8 cellular contexts compared by ENCODE assay signal in the genomic region with DNA sequence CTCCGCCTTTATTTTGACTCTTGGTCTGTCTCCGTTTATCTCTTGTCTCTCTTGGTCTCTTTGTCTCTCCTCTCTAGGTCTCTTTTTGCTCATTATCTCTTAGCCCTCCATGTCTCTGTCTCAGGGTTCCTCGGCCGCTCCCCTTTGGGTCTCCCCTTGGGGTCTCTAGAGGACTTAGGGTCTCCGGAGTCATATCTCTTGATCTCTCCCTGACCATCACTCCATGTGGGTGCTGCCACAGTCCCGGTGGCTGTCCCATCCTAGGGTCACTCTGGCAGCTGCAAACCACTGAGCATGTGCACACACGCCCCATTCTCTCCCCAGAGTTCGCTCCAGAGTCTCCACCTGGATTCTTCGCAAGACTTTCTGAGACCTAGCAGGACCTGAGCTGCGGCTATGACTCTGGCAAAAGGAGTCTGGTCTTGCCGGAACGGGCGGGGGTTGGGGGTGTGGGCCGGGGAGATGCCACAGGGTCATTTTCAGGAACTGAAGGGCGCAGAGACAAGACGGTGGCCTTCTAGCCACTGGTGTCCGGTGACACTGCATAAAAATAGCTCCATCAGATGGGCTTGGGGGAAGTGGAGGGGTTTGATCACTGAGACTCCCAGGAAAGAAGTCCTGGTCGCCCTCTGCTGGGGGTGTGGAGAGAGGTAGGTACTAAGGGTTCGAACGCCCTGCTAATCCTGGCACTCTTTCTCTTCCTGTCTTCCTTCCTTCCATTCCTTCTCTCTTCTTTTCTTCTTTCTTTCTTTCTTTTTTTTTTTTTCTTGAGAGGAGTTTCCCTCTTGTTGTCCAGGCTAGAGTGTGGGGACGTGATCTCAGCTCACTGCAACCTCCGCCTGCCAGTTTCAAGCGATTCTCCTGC. TPM values are rescaled to one million over a fixed set of nuclear protein-coding genes. Genes with fewer than 3 reads are reported as not detected.
DNase-seq lines count a peak whose midpoint lies in the region; ATAC-seq and TF ChIP-seq lines count a peak whose summit lies in the region.

No MANE protein-coding gene starts in this region.

- peak overlapping the region; percentile 69 for H3K4me3 Mint-ChIP-seq in GM23338

- ATAC-seq in GM23338 (peak; percentile 52), RWPE2 (ENCODE audit: low read depth) (peak; percentile 48), GM21576 (IDR thresholded peaks at IDR 0.05; ENCODE audit: unreplicated experiment) (no peak), HG02610 (IDR thresholded peaks at IDR 0.05; ENCODE audit: unreplicated experiment) (no peak), HG03108 (IDR thresholded peaks at IDR 0.05; ENCODE audit: unreplicated experiment) (no peak)

- TF ChIP-seq CTCF in AG09309 (IDR thresholded peaks at IDR 0.05; ENCODE audit: control insufficient read depth, insufficient read depth, low read depth, low read length, missing control alignments) (peak; percentile 31), GM23338 (conservative IDR thresholded peaks at IDR 0.05; ENCODE audit: low read depth in 2 of 2) (peak; percentile 37 to 73), RWPE2 (IDR thresholded peaks at IDR 0.05; ENCODE audit: poor library complexity, severe bottlenecking) (no peak), cardiac muscle cell (IDR thresholded peaks at IDR 0.05; ENCODE audit: low read depth, low read length) (peak; percentile 28)

- peaks cover 22% of the 10 kb centered on the region for H3K9me3 Mint-ChIP-seq in GM23338

- H3K9me3 ChIP-seq in RWPE2 (ENCODE audit: severe bottlenecking): no peaks in the 10 kb centered on the region
- no peaks in the 10 kb centered on the region for H3K9me3 ChIP-seq in cardiac muscle cell (ENCODE audit: low read depth)

- no peak for DNase-seq in AG09309 (ENCODE audit: low read depth)
- peak; percentile 67 for DNase-seq in GM23338 (ENCODE audit: low spot score)
- DNase-seq in RWPE2 (ENCODE audit: low spot score): no peak
- DNase-seq in cardiac muscle cell (ENCODE audit: low read depth in 1 of 2, low spot score in 1 of 2): peak in 1 of 2 donors; percentile 81
- no peak for DNase-seq in NCI-H774 (lab: John Stamatoyannopoulos, UW)

- H3K4me2 ChIP-seq in GM23338: no peak overlapping the region

- H4K20me1 ChIP-seq in GM23338 (replicated peaks; ENCODE audit: insufficient read depth): no peaks in the 10 kb centered on the region; the same call in 1 of the 2 replicates

- H3K4me1 ChIP-seq in GM23338 (ENCODE audit: insufficient read depth) (peaks cover 7% of the 10 kb centered on the region), RWPE2 (ENCODE audit: insufficient read depth, poor library complexity, severe bottlenecking) (peaks cover 3% of the 10 kb centered on the region), cardiac muscle cell (ENCODE audit: low read depth) (peaks cover 8% of the 10 kb centered on the region)

- no peaks in the 10 kb centered on the region for H3K79me2 ChIP-seq in GM23338 (replicated peaks; ENCODE audit: insufficient read depth)

- no peaks in the 10 kb centered on the region for H3F3A ChIP-seq in GM23338 (replicated peaks; ENCODE audit: low read depth)

- no peak overlapping the region for H2AFZ ChIP-seq in GM23338

- H3K27me3 ChIP-seq in GM23338 (ENCODE audit: insufficient read depth) (peaks cover 57% of the 10 kb centered on the region), RWPE2 (ENCODE audit: insufficient read depth, poor library complexity, severe bottlenecking) (peaks cover 34% of the 10 kb centered on the region), cardiac muscle cell (no peaks in the 10 kb centered on the region)

- peaks cover 13% of the 10 kb centered on the region; the same call in 2 of the 3 replicates for H3K4me1 Mint-ChIP-seq in GM23338

- H3K27me3 Mint-ChIP-seq in GM23338 (ENCODE audit: insufficient read depth, low read depth, poor library complexity): peaks cover 56% of the 10 kb centered on the region

- no peaks in the 10 kb centered on the region for H3K36me3 ChIP-seq in GM23338 (ENCODE audit: insufficient read depth)
- no peaks in the 10 kb centered on the region for H3K36me3 ChIP-seq in RWPE2 (ENCODE audit: low read depth)
- no peaks in the 10 kb centered on the region for H3K36me3 ChIP-seq in cardiac muscle cell

- peaks cover 7% of the 10 kb centered on the region; the same call in 2 of the 3 replicates for H3K36me3 Mint-ChIP-seq in GM23338 (ENCODE audit: low read depth)

- H3K27ac Mint-ChIP-seq in GM23338: no peak overlapping the region

- H3K4me3 ChIP-seq in AG09309 (ENCODE audit: control insufficient read depth, low read depth, low read length) (no peak overlapping the region), GM23338 (no peak overlapping the region), RWPE2 (ENCODE audit: severe bottlenecking) (no peak overlapping the region), cardiac muscle cell (no peak overlapping the region)

- H3K9me2 ChIP-seq in GM23338 (ENCODE audit: insufficient read depth): 0 out of 2 replicates have a peak, but pooled peaks cover 5% of the 10 kb centered on the region

- H3K27ac ChIP-seq in GM23338 (ENCODE audit: low read depth) (no peak overlapping the region), RWPE2 (ENCODE audit: poor library complexity, severe bottlenecking) (no peak overlapping the region), cardiac muscle cell (peak overlapping the region; percentile 67)

TF ChIP-seq in GM23338, 12 proteins besides CTCF, POLR2A, EP300 and RAD21:
- TF ChIP-seq ZNF331 (CRISPR knock-in tag; IDR thresholded peaks at IDR 0.05; ENCODE audit: low read depth): no peak
- no peak for TF ChIP-seq ETS1 (IDR thresholded peaks at IDR 0.05)
- TF ChIP-seq CREB1 (CRISPR knock-in tag; IDR thresholded peaks at IDR 0.05; ENCODE audit: low read depth): no peak
- TF ChIP-seq NANOG (IDR thresholded peaks at IDR 0.05; ENCODE audit: borderline replicate concordance): no peak
- no peak for TF ChIP-seq STAT1 (IDR thresholded peaks at IDR 0.05; ENCODE audit: unreplicated experiment)
- TF ChIP-seq EZH2 (IDR thresholded peaks at IDR 0.05; ENCODE audit: low read depth, unreplicated experiment): no peak
- TF ChIP-seq JUNB (IDR thresholded peaks at IDR 0.05; ENCODE audit: unreplicated experiment): no peak

RNA-seq across cellular contexts. Expression of gene KCNA7, which starts 1.2 kb away (rescaled TPM):
- not detected in 2 replicates for total RNA-seq in GM23338 (2014; rRNA removed; shearing (Covaris generic))
- polyA plus RNA-seq in GM23338 (2016; fragmentation: Nextera tagmentation; extraction: Ambion mirVana) (0.08 and 0.14 TPM in 2 replicates), cardiac muscle cell (1.3 and 1.6 TPM in 2 replicates)
- 1.1 and 2.3 TPM in 2 replicates for total RNA-seq in cardiac muscle cell

RNA-seq across cellular contexts. Expression of gene NTF4, which starts 9.1 kb away (rescaled TPM):
- total RNA-seq in GM23338 (2014; rRNA removed; shearing (Covaris generic)): 0.39 and 0.94 TPM in 2 replicates
- polyA plus RNA-seq in GM23338 (2016; fragmentation: Nextera tagmentation; extraction: Ambion mirVana) (2.7 TPM in 2 replicates), cardiac muscle cell (17.0 and 31.7 TPM in 2 replicates)
- total RNA-seq in cardiac muscle cell: 11.8 TPM in 2 replicates

RNA-seq across cellular contexts. Expression of gene SNRNP70, which starts 11.5 kb away (rescaled TPM):
- 349 and 361 TPM in 2 replicates for total RNA-seq in GM23338 (2014; rRNA removed; shearing (Covaris generic))
- 229 and 243 TPM in 2 replicates for polyA plus RNA-seq in GM23338 (2016; fragmentation: Nextera tagmentation; extraction: Ambion mirVana)
- 396 and 598 TPM in 2 replicates for total RNA-seq in cardiac muscle cell
- 470 and 492 TPM in 2 replicates for polyA plus RNA-seq in cardiac muscle cell

RNA-seq across cellular contexts. Expression of gene CGB7, which starts 16.2 kb away (rescaled TPM):
- total RNA-seq in GM23338 (2014; rRNA removed; shearing (Covaris generic)): 0.97 and 1.0 TPM in 2 replicates
- polyA plus RNA-seq in GM23338 (2016; fragmentation: Nextera tagmentation; extraction: Ambion mirVana) (0.32 and 0.66 TPM in 2 replicates), cardiac muscle cell (6.5 and 11.5 TPM in 2 replicates)
- total RNA-seq in cardiac muscle cell: 3.9 and 8.3 TPM in 2 replicates

RNA-seq across cellular contexts. Expression of gene CGB8, which starts 24.8 kb away (rescaled TPM):
- total RNA-seq in GM23338 (2014; rRNA removed; shearing (Covaris generic)): not detected in 2 replicates
- polyA plus RNA-seq in GM23338 (2016; fragmentation: Nextera tagmentation; extraction: Ambion mirVana) (not detected in 2 replicates), cardiac muscle cell (not detected in 2 replicates)
- total RNA-seq in cardiac muscle cell: not detected in 2 replicates

Comparison
In these comparisons a context has a peak if more than half of its experiments do, and no peak if none do; other contexts are left out.
1. ATAC-seq: peak in GM23338 (single experiment) and RWPE2 (single experiment); none in GM21576 (single experiment), HG02610 (single experiment) and HG03108 (single experiment).